In the genomic region with DNA sequence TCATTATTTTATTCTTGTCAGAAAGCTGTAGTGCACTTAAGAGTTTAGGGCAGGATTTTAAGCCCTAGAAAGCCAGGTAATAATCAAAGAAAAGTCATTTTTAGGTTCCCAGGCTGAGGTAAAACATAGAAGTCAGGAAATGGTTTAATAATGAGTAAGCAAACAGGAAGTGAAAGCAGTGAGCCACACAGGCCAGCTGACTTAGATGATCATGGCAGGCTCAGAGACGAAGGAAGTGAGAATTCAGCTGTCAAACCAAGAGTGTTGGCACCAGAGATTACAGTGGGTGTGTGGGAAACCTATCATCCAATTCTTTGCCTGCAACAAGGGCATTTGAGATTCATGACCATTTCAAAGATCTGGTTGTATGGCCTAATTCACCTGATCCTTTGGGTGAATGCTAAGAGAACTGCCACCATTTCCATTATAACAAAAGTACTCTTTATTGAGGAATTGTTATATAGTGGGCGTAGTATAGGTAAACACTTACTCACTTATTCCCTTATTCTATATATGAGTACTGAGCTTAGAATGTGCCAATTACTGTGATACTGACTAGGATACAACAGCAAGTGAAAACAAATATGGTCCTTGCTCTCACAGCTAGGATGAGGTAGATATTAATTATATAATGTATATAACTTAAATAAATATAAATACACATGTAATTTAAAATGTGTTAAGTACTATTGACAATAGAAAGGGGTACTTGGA, we compare ENCODE assay signal across 8 cellular contexts.
DNase-seq lines count a peak whose midpoint lies in the region; ATAC-seq lines count a peak whose summit lies in the region.

No MANE protein-coding gene starts in this region.

- DNase-seq in Daoy (ENCODE audit: low read depth) = peak; percentile 61
- peak; percentile 1 for DNase-seq in T-helper 22 cell (ENCODE audit: low read depth)
- peak; percentile 98 for DNase-seq in dermis blood vessel endothelial cell
- DNase-seq in putamen (ENCODE audit: low spot score) = peak; percentile 7
- DNase-seq in ecto neural progenitor cell (ENCODE audit: low spot score) = no peak
- no peak for DNase-seq in SHP77 treated with DMSO at 0.1 percent for 48 hours (lab: John Stamatoyannopoulos, UW)

- ATAC-seq in GM21390 (IDR thresholded peaks at IDR 0.05; ENCODE audit: unreplicated experiment) (peak; percentile 100), HG03565 (IDR thresholded peaks at IDR 0.05; ENCODE audit: unreplicated experiment) (peak; percentile 100)

Comparison
In these comparisons a context has a peak if more than half of its experiments do, and no peak if none do; other contexts are left out.
1. DNase-seq: peak in Daoy (single experiment), T-helper 22 cell (single experiment), dermis blood vessel endothelial cell (single experiment) and putamen (single experiment); none in ecto neural progenitor cell (single experiment) and SHP77 treated with DMSO at 0.1 percent for 48 hours (single experiment).